ENCODE assay signal across 8 cellular contexts in genomic region chr1:244918422-244919319, GRCh38. TPM values are rescaled to one million over a fixed set of nuclear protein-coding genes. Genes with fewer than 3 reads are reported as not detected.
DNase-seq lines count a peak whose midpoint lies in the region; ATAC-seq and TF ChIP-seq lines count a peak whose summit lies in the region.

No MANE protein-coding gene starts in this region.

- peaks cover 14% of the 10 kb centered on the region for H3K4me1 Mint-ChIP-seq in chondrocyte (ENCODE audit: low read depth)

- peak overlapping the region; percentile 84 for H3K4me3 Mint-ChIP-seq in chondrocyte (ENCODE audit: unreplicated experiment)

- H3K4me1 ChIP-seq in HEK293 (ENCODE audit: control insufficient read depth, insufficient read depth, low read length) (peaks cover 3% of the 10 kb centered on the region; the same call in 1 of the 2 replicates), right lobe of liver (peaks cover 0 to 8% (median 0%) of the 10 kb centered on the region in 4 donors)

- WGBS in right lobe of liver (ENCODE audit: insufficient coverage, low coverage, low lambda C conversion rate, missing lambda C conversion rate) = 9% methylated on average over 25 of the region's 62 CpGs

- peak; percentile 70 to 83 (median 76) for ATAC-seq in right lobe of liver
- no peak for ATAC-seq in GM21619 (IDR thresholded peaks at IDR 0.05; ENCODE audit: unreplicated experiment)

- TF ChIP-seq CTCF in HEK293 (tag by site-specific recombination; IDR thresholded peaks at IDR 0.05) (peak; percentile 51; the same call in 1 of the 2 replicates), chondrocyte (IDR thresholded peaks at IDR 0.05) (peak; percentile 37), right lobe of liver (IDR thresholded peaks at IDR 0.05) (peak in 2 of 4 donors; percentile 4 to 12)

- H3K27ac ChIP-seq in HEK293 (ENCODE audit: extremely low read depth, low read depth, low read length) (peak overlapping the region; percentile 10; the same call in 1 of the 2 replicates), right lobe of liver (no peak overlapping the region)

- POLR2A ChIA-PET in HEK293 (lab: Yijun Ruan, JAX) = no interaction called here

- H3K36me3 ChIP-seq in HEK293 (ENCODE audit: control insufficient read depth in 2 of 2, insufficient read depth in 1 of 2, low read length in 2 of 2) = no peaks in the 10 kb centered on the region
- H3K36me3 ChIP-seq in right lobe of liver = no peaks in the 10 kb centered on the region

- peak overlapping the region; percentile 43 for H3K4me3 ChIP-seq in HEK293 (ENCODE audit: low read depth, low read length)
- peak overlapping the region; percentile 36 to 47 (median 38) for H3K4me3 ChIP-seq in right lobe of liver

- peaks cover 0 to 8% of the 10 kb centered on the region in 2 donors for H3K27me3 ChIP-seq in right lobe of liver

- H3K9me3 ChIP-seq in HEK293 (ENCODE audit: control insufficient read depth, insufficient read depth, low read depth, low read length) = no peaks in the 10 kb centered on the region
- no peaks in the 10 kb centered on the region for H3K9me3 ChIP-seq in right lobe of liver

- intact Hi-C loops in right lobe of liver (cut with DNase I) = no loop called here

- CTCF ChIA-PET in HEK293 (lab: Yijun Ruan, JAX) = interaction anchor here (0.6 to 1.6 kb wide), 3 partner anchors 31 to 124 kb away, joined by 3 to 4 read pairs (median 4); no protein-coding TSS in a partner anchor

- H3K27me3 Mint-ChIP-seq in chondrocyte (ENCODE audit: low read depth) = no peaks in the 10 kb centered on the region

- no peak for TF ChIP-seq POLR2A in right lobe of liver (IDR thresholded peaks at IDR 0.05)

- no peak overlapping the region for H3K27ac Mint-ChIP-seq in chondrocyte (ENCODE audit: unreplicated experiment)

- H3K9me3 Mint-ChIP-seq in chondrocyte (ENCODE audit: low read depth) = no peaks in the 10 kb centered on the region

- H3K36me3 Mint-ChIP-seq in chondrocyte (ENCODE audit: low read depth) = no peaks in the 10 kb centered on the region

- DNase-seq in ELR (ENCODE audit: low read depth) (peak; percentile 43), NCI-H146 treated with DMSO at 0.1 percent for 48 hours (lab: John Stamatoyannopoulos, UW; ENCODE audit: unreplicated experiment) (peak; percentile 55), chondrocyte (ENCODE audit: low spot score) (no peak), right lobe of liver (peak in 1 of 3 donors; percentile 32)
- DNase-seq in activated CD4-positive, alpha-beta T cell treated with anti-CD3 and anti-CD28 coated beads for 4 hours = peak; percentile 69 to 80
- peak; percentile 63 to 87 for DNase-seq in stimulated activated CD4-positive, alpha-beta T cell treated with anti-CD3 and anti-CD28 coated beads, Interleukin-4, amount 100 ng/mL, for 4 hours

TF ChIP-seq in HEK293, 187 proteins besides CTCF, POLR2A, EP300 and RAD21 (continues in another document):
- TF ChIP-seq PRDM6 (tag by site-specific recombination; IDR thresholded peaks at IDR 0.05) (no peak), ZNF768 (tag by site-specific recombination; IDR thresholded peaks at IDR 0.05) (no peak), HOXC10 (CRISPR knock-in tag; IDR thresholded peaks at IDR 0.05) (no peak), ZBTB17 (tag by site-specific recombination; IDR thresholded peaks at IDR 0.05) (peak; percentile 74), ZNF184 (tag by site-specific recombination; IDR thresholded peaks at IDR 0.05) (peak; percentile 14; the same call in 1 of the 2 replicates), ZNF248 (tag by site-specific recombination; IDR thresholded peaks at IDR 0.05) (no peak), ZNF624 (tag by site-specific recombination; IDR thresholded peaks at IDR 0.05) (no peak), PRDM1 (tag by site-specific recombination; IDR thresholded peaks at IDR 0.05) (peak; percentile 61), ZNF707 (tag by site-specific recombination; IDR thresholded peaks at IDR 0.05) (no peak), ZFP37 (tag by site-specific recombination; IDR thresholded peaks at IDR 0.05) (0 out of 2 replicates have a peak, but pooled peaks have one; percentile 56), ZNF133 (tag by site-specific recombination; IDR thresholded peaks at IDR 0.05) (no peak), GLIS1 (tag by site-specific recombination; IDR thresholded peaks at IDR 0.05) (peak; percentile 64), ZNF114 (tag by site-specific recombination; IDR thresholded peaks at IDR 0.05) (no peak), OSR2 (tag by site-specific recombination; IDR thresholded peaks at IDR 0.05) (peak; percentile 55), ZNF138 (tag by site-specific recombination; IDR thresholded peaks at IDR 0.05; ENCODE audit: borderline replicate concordance) (no peak), FEZF1 (tag by site-specific recombination; IDR thresholded peaks at IDR 0.05) (no peak; the same call in 1 of the 2 replicates), ZNF529 (tag by site-specific recombination; IDR thresholded peaks at IDR 0.05; ENCODE audit: insufficient replicate concordance) (no peak), ZNF169 (tag by site-specific recombination; IDR thresholded peaks at IDR 0.05) (0 out of 2 replicates have a peak, but pooled peaks have one; percentile 25), PBX3 (CRISPR knock-in tag; IDR thresholded peaks at IDR 0.05) (no peak), BCL11B (tag by site-specific recombination; IDR thresholded peaks at IDR 0.05; ENCODE audit: low read depth) (no peak), ZNF354C (tag by site-specific recombination; IDR thresholded peaks at IDR 0.05; ENCODE audit: borderline replicate concordance, low read depth) (no peak), ZNF426 (tag by site-specific recombination; IDR thresholded peaks at IDR 0.05) (no peak), ZNF132 (tag by site-specific recombination; IDR thresholded peaks at IDR 0.05; ENCODE audit: borderline replicate concordance) (no peak), ZNF514 (tag by site-specific recombination; IDR thresholded peaks at IDR 0.05) (no peak), ZNF677 (tag by site-specific recombination; IDR thresholded peaks at IDR 0.05) (no peak), ZNF221 (tag by site-specific recombination; IDR thresholded peaks at IDR 0.05; ENCODE audit: borderline replicate concordance) (no peak), ZBTB1 (tag by site-specific recombination; IDR thresholded peaks at IDR 0.05) (no peak), ZNF692 (tag by site-specific recombination; IDR thresholded peaks at IDR 0.05) (peak; percentile 82), SCRT1 (tag by site-specific recombination; IDR thresholded peaks at IDR 0.05; ENCODE audit: borderline replicate concordance) (no peak), ZNF18 (tag by site-specific recombination; IDR thresholded peaks at IDR 0.05) (no peak), ZNF223 (tag by site-specific recombination; IDR thresholded peaks at IDR 0.05) (0 out of 2 replicates have a peak, but pooled peaks have one; percentile 35), ZNF596 (tag by site-specific recombination; IDR thresholded peaks at IDR 0.05) (peak; percentile 76)

RNA-seq across cellular contexts. Expression of gene HNRNPU, which starts 54.3 kb away (rescaled TPM):
- total RNA-seq in chondrocyte (223 to 285 TPM (median 226 TPM) in 3 replicates), right lobe of liver (100 to 1,000 TPM in 5 of 6 experiments, 10 to 100 TPM in 1; 73.3 to 183 (median 121) TPM)
